23 cellular contexts compared by ENCODE assay signal in the genomic region with DNA sequence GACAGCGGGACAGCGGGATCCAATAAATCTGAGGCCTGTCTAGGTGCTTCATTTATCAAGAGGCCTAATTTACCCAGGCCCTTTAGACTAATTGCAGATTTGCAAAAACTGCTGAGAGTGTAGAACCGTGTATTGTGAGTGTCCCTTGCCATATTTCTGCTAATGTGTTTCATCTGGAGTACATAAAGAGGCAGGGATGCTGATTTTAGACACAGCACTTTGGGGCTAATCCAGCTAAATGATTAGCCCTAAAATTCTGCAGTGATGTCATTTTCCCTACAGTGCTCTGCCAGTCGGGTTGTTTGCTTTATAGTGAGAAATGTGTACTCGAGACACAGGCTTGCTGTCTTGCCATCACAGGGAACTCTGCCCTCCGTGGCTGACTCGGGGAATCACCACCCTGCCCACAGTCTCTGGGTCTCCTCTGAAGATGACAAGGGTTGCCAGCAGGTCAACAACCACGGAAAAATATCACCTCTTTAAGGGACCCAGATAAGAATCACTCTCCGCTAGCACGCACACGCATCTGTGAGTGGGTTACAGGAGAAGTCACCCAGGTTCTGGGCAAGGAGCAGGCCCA.
DNase-seq lines count a peak whose midpoint lies in the region; ATAC-seq, FAIRE-seq and TF ChIP-seq lines count a peak whose summit lies in the region.
"Had no signal": no experiment of that assay in that cellular context is flagged by ENCODE, and none has a peak within 500 bp of the region (broad histone marks: within the 10 kb centered on the region; RNA-seq: fewer than 3 reads in every experiment).

No MANE protein-coding gene starts in this region.

- ATAC-seq in A549 (peak in 1 of 2 experiments; percentile 51; a peak in 2 of 6 replicates), GM23338 (no peak)
- ATAC-seq: activated T-cell treated with anti-CD3 and anti-CD28 coated beads, Interleukin-2, amount 50 U/mL, for 4 hours had no signal

- no peaks in the 10 kb centered on the region for H3F3A ChIP-seq in GM23338 (replicated peaks; ENCODE audit: low read depth)

- no peak overlapping the region for H3K9ac ChIP-seq in endodermal cell (ENCODE audit: extremely low read depth, low read length, poor library complexity, severe bottlenecking)

- H3K79me2 ChIP-seq in GM23338 (replicated peaks; ENCODE audit: insufficient read depth): no peaks in the 10 kb centered on the region

- no peak overlapping the region; the same call in 1 of the 2 replicates for H3K27ac Mint-ChIP-seq in GM23338
- no peak overlapping the region for H3K27ac Mint-ChIP-seq in endodermal cell
- H3K27ac Mint-ChIP-seq in nephron: peak overlapping the region; percentile 62 to 92 (median 75)
- H3K27ac Mint-ChIP-seq: activated CD4-positive, alpha-beta T cell treated with anti-CD3 and anti-CD28 coated beads, Interleukin-2, amount 10 ng/mL, durations not matched to agents 24 days and 14 days; memory B cell; stimulated activated naive CD8-positive, alpha-beta T cell treated with anti-CD3 and anti-CD28 coated beads, Interleukin-15, Interleukin-2, amounts not matched to agents 100 ng/mL and 50 ng/mL, for 24 hours had no signal

- H3K4me3 ChIP-seq in A549: no peak overlapping the region
- H3K4me3 ChIP-seq in GM23338: no peak overlapping the region
- no peak overlapping the region for H3K4me3 ChIP-seq in endodermal cell (ENCODE audit: low read length)
- no peak overlapping the region for H3K4me3 ChIP-seq in brain microvascular endothelial cell (ENCODE audit: low read depth, low read length)
- H3K4me3 ChIP-seq: thyroid gland had no signal

- CTCF ChIA-PET in A549 (lab: Yijun Ruan, JAX): interaction anchor here (1.5 kb wide), 2 partner anchors 11 to 22 kb away, joined by 4 to 5 read pairs; no protein-coding TSS in a partner anchor

- no peaks in the 10 kb centered on the region for H3K9me3 ChIP-seq in A549
- no peaks in the 10 kb centered on the region for H3K9me3 ChIP-seq in endodermal cell (ENCODE audit: control insufficient read depth, low read length)
- H3K9me3 ChIP-seq: thyroid gland had no signal

- H3K4me3 Mint-ChIP-seq in GM23338: no peak overlapping the region
- H3K4me3 Mint-ChIP-seq in endodermal cell: no peak overlapping the region
- no peak overlapping the region for H3K4me3 Mint-ChIP-seq in nephron
- H3K4me3 Mint-ChIP-seq: activated CD4-positive, alpha-beta T cell treated with anti-CD3 and anti-CD28 coated beads, Interleukin-2, amount 10 ng/mL, durations not matched to agents 24 days and 14 days; activated T-cell treated with anti-CD3 and anti-CD28 coated beads, Interleukin-2, amount 50 U/mL, for 4 hours; brain; memory B cell; stimulated activated naive CD8-positive, alpha-beta T cell treated with anti-CD3 and anti-CD28 coated beads, Interleukin-15, Interleukin-2, amounts not matched to agents 100 ng/mL and 50 ng/mL, for 24 hours had no signal

- H3K9me3 Mint-ChIP-seq in GM23338 (no peaks in the 10 kb centered on the region), endodermal cell (no peaks in the 10 kb centered on the region), nephron (peaks cover 3% of the 10 kb centered on the region)
- H3K9me3 Mint-ChIP-seq: activated CD4-positive, alpha-beta T cell treated with anti-CD3 and anti-CD28 coated beads, Interleukin-2, amount 10 ng/mL, durations not matched to agents 24 days and 14 days; activated T-cell treated with anti-CD3 and anti-CD28 coated beads, Interleukin-2, amount 50 U/mL, for 4 hours had no signal

- 57% methylated on average over 11 of the region's 11 CpGs for WGBS in A549 (ENCODE audit: missing lambda C conversion rate)
- WGBS in endodermal cell (ENCODE audit: insufficient coverage in 1 of 2, insufficient read length in 1 of 2), 2 experiments: 92 to 96% methylated on average over 4 to 11 of the region's 11 CpGs

- H3K27me3 ChIP-seq in GM23338 (ENCODE audit: insufficient read depth) (no peaks in the 10 kb centered on the region), endodermal cell (ENCODE audit: control insufficient read depth, insufficient read depth, low read length, poor library complexity, severe bottlenecking) (no peaks in the 10 kb centered on the region), brain microvascular endothelial cell (replicated peaks) (no peaks in the 10 kb centered on the region)
- H3K27me3 ChIP-seq: thyroid gland had no signal

- no peaks in the 10 kb centered on the region for H4K20me1 ChIP-seq in GM23338 (replicated peaks; ENCODE audit: insufficient read depth)

- no peaks in the 10 kb centered on the region for H3K36me3 Mint-ChIP-seq in GM23338 (ENCODE audit: low read depth)
- no peaks in the 10 kb centered on the region for H3K36me3 Mint-ChIP-seq in endodermal cell (ENCODE audit: low read depth)
- no peaks in the 10 kb centered on the region for H3K36me3 Mint-ChIP-seq in nephron (ENCODE audit: low read depth)
- H3K36me3 Mint-ChIP-seq: brain, memory B cell had no signal

- H3K27ac ChIP-seq in A549 (peak overlapping the region in 1 of 2 experiments; percentile 58; a peak in 2 of 6 replicates), GM23338 (ENCODE audit: low read depth) (no peak overlapping the region), endodermal cell (ENCODE audit: low read depth, low read length) (no peak overlapping the region), brain microvascular endothelial cell (no peak overlapping the region)
- H3K27ac ChIP-seq: epithelial cell of prostate, WERI-Rb-1 had no signal

- peaks cover 3% of the 10 kb centered on the region; the same call in 2 of the 3 replicates for H3K4me1 Mint-ChIP-seq in GM23338
- H3K4me1 Mint-ChIP-seq in endodermal cell: no peaks in the 10 kb centered on the region
- H3K4me1 Mint-ChIP-seq in nephron: peaks cover 60% of the 10 kb centered on the region
- H3K4me1 Mint-ChIP-seq: activated CD4-positive, alpha-beta T cell treated with anti-CD3 and anti-CD28 coated beads, Interleukin-2, amount 10 ng/mL, durations not matched to agents 24 days and 14 days; memory B cell had no signal

- no peak for FAIRE-seq in A549 (lab: Jason Lieb, UNC)
- FAIRE-seq: frontal cortex had no signal

- peaks cover 9% of the 10 kb centered on the region for H3K27me3 Mint-ChIP-seq in GM23338 (ENCODE audit: insufficient read depth, low read depth, poor library complexity)
- H3K27me3 Mint-ChIP-seq in endodermal cell (ENCODE audit: insufficient read depth): no peaks in the 10 kb centered on the region
- peaks cover 4% of the 10 kb centered on the region for H3K27me3 Mint-ChIP-seq in nephron (ENCODE audit: low read depth)
- H3K27me3 Mint-ChIP-seq: activated CD4-positive, alpha-beta T cell treated with anti-CD3 and anti-CD28 coated beads, Interleukin-2, amount 10 ng/mL, durations not matched to agents 24 days and 14 days; memory B cell; stimulated activated naive CD8-positive, alpha-beta T cell treated with anti-CD3 and anti-CD28 coated beads, Interleukin-15, Interleukin-2, amounts not matched to agents 100 ng/mL and 50 ng/mL, for 24 hours had no signal

- no peak for TF ChIP-seq POLR2A in A549 (IDR thresholded peaks at IDR 0.05; ENCODE audit: low read length)

- no peak for TF ChIP-seq CTCF in A549 (IDR thresholded peaks at IDR 0.05)
- no peak for TF ChIP-seq CTCF in GM23338 (conservative IDR thresholded peaks at IDR 0.05; ENCODE audit: low read depth in 2 of 2)
- TF ChIP-seq CTCF in endodermal cell (conservative IDR thresholded peaks at IDR 0.05): no peak
- TF ChIP-seq CTCF in nephron (IDR thresholded peaks at IDR 0.05; ENCODE audit: unreplicated experiment in 3 of 3): no peak
- TF ChIP-seq CTCF in GM13976 (IDR thresholded peaks at IDR 0.05; ENCODE audit: borderline replicate concordance, control extremely low read depth, extremely low read depth, insufficient read depth, missing control alignments): no peak
- no peak for TF ChIP-seq CTCF in brain microvascular endothelial cell (IDR thresholded peaks at IDR 0.05; ENCODE audit: low read depth, low read length, missing control alignments)

- H3K4me2 ChIP-seq in A549 (0 out of 3 replicates have a peak overlapping the region, but pooled peaks have one; percentile 10), GM23338 (no peak overlapping the region)

- TF ChIP-seq EP300 in A549 (IDR thresholded peaks at IDR 0.05): no peak

- peaks cover 3% of the 10 kb centered on the region; the same call in 1 of the 2 replicates for H3K9me2 ChIP-seq in GM23338 (ENCODE audit: insufficient read depth)

- POLR2A ChIA-PET in A549 (lab: Yijun Ruan, JAX): no interaction called here

- TF ChIP-seq RAD21 in A549 (conservative IDR thresholded peaks at IDR 0.05 in 1 of 2, IDR thresholded peaks at IDR 0.05 in 1 of 2): no peak

- H3K4me1 ChIP-seq in A549 (peaks cover 5% of the 10 kb centered on the region; the same call in 1 of the 3 replicates), GM23338 (ENCODE audit: insufficient read depth) (no peaks in the 10 kb centered on the region), endodermal cell (ENCODE audit: control insufficient read depth, insufficient read depth, low read length) (no peaks in the 10 kb centered on the region)

- H2AFZ ChIP-seq in GM23338: peak overlapping the region; percentile 59; the same call in 1 of the 2 replicates

- peak in 1 of 2 experiments; percentile 16 for DNase-seq in A549 (ENCODE audit: low read depth in 1 of 2, low spot score in 1 of 2)
- no peak for DNase-seq in GM23338 (ENCODE audit: low spot score)
- DNase-seq in endodermal cell: peak; percentile 21
- no peak for DNase-seq in GM13976 (ENCODE audit: low spot score)
- DNase-seq in GOT3 (lab: John Stamatoyannopoulos, UW): no peak
- no peak for DNase-seq in stimulated activated naive CD4-positive, alpha-beta T cell (lab: John Stamatoyannopoulos, UW)
- DNase-seq in brain microvascular endothelial cell: no peak
- DNase-seq: activated CD4-positive, alpha-beta T cell treated with anti-CD3 and anti-CD28 coated beads, Interleukin-2, amount 10 ng/mL, durations not matched to agents 24 days and 14 days; activated T-cell treated with anti-CD3 and anti-CD28 coated beads, Interleukin-2, amount 50 U/mL, for 4 hours; NCI-H1417 treated with DMSO at 0.1 percent for 48 hours; NCI-H2081 treated with DMSO at 0.1 percent for 48 hours; nucleus accumbens; SHP77; SW 1271; T-helper 9 cell; thyroid gland; WERI-Rb-1 had no signal

- in situ Hi-C loops in GM13976 (cut with MboI; ENCODE audit: low sequenced_read_pairs, unreplicated experiment): no loop called here
- in situ Hi-C loops in brain microvascular endothelial cell (cut with HindIII; ENCODE audit: low pct_ligation_motif_present, low sequenced_read_pairs): no loop called here

- H3K36me3 ChIP-seq in GM23338 (ENCODE audit: insufficient read depth) (no peaks in the 10 kb centered on the region), endodermal cell (ENCODE audit: control insufficient read depth, insufficient read depth, low read length) (no peaks in the 10 kb centered on the region), brain microvascular endothelial cell (replicated peaks) (no peaks in the 10 kb centered on the region)
- H3K36me3 ChIP-seq: thyroid gland, WERI-Rb-1 had no signal

TF ChIP-seq in A549, 52 proteins besides CTCF, POLR2A, EP300 and RAD21 (continues in another document):
- no peak for TF ChIP-seq GATA3 (IDR thresholded peaks at IDR 0.05; ENCODE audit: borderline replicate concordance)
- TF ChIP-seq HOXB13 (CRISPR knock-in tag; IDR thresholded peaks at IDR 0.05; ENCODE audit: low read depth): no peak

TF ChIP-seq in GM23338, 12 proteins besides CTCF, POLR2A, EP300 and RAD21 (continues in another document):
- TF ChIP-seq POLR2AphosphoS5 (IDR thresholded peaks at IDR 0.05; ENCODE audit: low read depth) (no peak), EZH2phosphoT487 (IDR thresholded peaks at IDR 0.05; ENCODE audit: unreplicated experiment) (no peak), CREB1 (CRISPR knock-in tag; IDR thresholded peaks at IDR 0.05; ENCODE audit: low read depth) (no peak)

Comparison
In these comparisons a context has a peak if more than half of its experiments do, and no peak if none do; other contexts are left out.
1. H3K27ac Mint-ChIP-seq: peak in nephron (3 of 3); none in GM23338 (single experiment) and endodermal cell (single experiment).